In genomic region chr5:153775923-153776322, GRCh38 we compare ENCODE assay signal across 23 cellular contexts.
"Had no signal": no experiment of that assay in that cellular context is flagged by ENCODE, and none has a peak within 500 bp of the region (broad histone marks: within the 10 kb centered on the region; RNA-seq: fewer than 3 reads in every experiment).

No MANE protein-coding gene starts in this region.

- H3K4me1 Mint-ChIP-seq: activated CD4-positive, alpha-beta T cell treated with anti-CD3 and anti-CD28 coated beads for 36 hours; activated CD8-positive, alpha-beta memory T cell treated with anti-CD3 and anti-CD28 coated beads, Interleukin-2, amount 10 ng/mL, durations not matched to agents 7 days and 5 days; T-helper 17 cell had no signal

- H3K9me3 Mint-ChIP-seq: activated T-cell treated with anti-CD3 and anti-CD28 coated beads, Interleukin-2, amount 50 U/mL, for 4 hours; activated T-helper 2 cell treated with anti-CD3 and anti-CD28 coated beads, Interferon-gamma antibody, Interleukin-2, Interleukin-4, amounts not matched to agents 10 μg/mL and 5 μg/mL and 100 μg/mL, durations not matched to agents 14 hours and 24 hours and 36 hours had no signal

- H3K4me3 Mint-ChIP-seq: activated CD4-positive, alpha-beta T cell treated with anti-CD3 and anti-CD28 coated beads for 36 hours; activated CD8-positive, alpha-beta memory T cell treated with anti-CD3 and anti-CD28 coated beads, Interleukin-2, amount 10 ng/mL, durations not matched to agents 7 days and 5 days; activated CD8-positive, alpha-beta T cell treated with anti-CD3 and anti-CD28 coated beads, Interleukin-2, amount 10 ng/mL, durations not matched to agents 7 days and 5 days; activated T-cell treated with anti-CD3 and anti-CD28 coated beads, Interleukin-2, amount 50 U/mL, for 4 hours; T-helper 17 cell had no signal

- H3K4me3 ChIP-seq: coronary artery, PC-9 had no signal

- H3K9ac ChIP-seq: KMS-11 had no signal

- H3K27ac Mint-ChIP-seq: activated CD4-positive, alpha-beta T cell treated with anti-CD3 and anti-CD28 coated beads for 36 hours; activated CD8-positive, alpha-beta memory T cell treated with anti-CD3 and anti-CD28 coated beads, Interleukin-2, amount 10 ng/mL, durations not matched to agents 7 days and 5 days; activated CD8-positive, alpha-beta T cell treated with anti-CD3 and anti-CD28 coated beads, Interleukin-2, amount 10 ng/mL, durations not matched to agents 7 days and 5 days; activated T-helper 2 cell treated with anti-CD3 and anti-CD28 coated beads, Interferon-gamma antibody, Interleukin-2, Interleukin-4, amounts not matched to agents 10 μg/mL and 5 μg/mL and 100 μg/mL, durations not matched to agents 14 hours and 24 hours and 36 hours; T-helper 17 cell had no signal

- H2AFZ ChIP-seq: PC-9 had no signal

- ATAC-seq: activated CD4-positive, alpha-beta T cell treated with anti-CD3 and anti-CD28 coated beads for 36 hours; activated CD8-positive, alpha-beta memory T cell treated with anti-CD3 and anti-CD28 coated beads, Interleukin-2, amount 10 ng/mL, durations not matched to agents 7 days and 5 days; activated CD8-positive, alpha-beta T cell treated with anti-CD3 and anti-CD28 coated beads, Interleukin-2, amount 10 ng/mL, durations not matched to agents 7 days and 5 days; activated T-cell treated with anti-CD3 and anti-CD28 coated beads, Interleukin-2, amount 50 U/mL, for 4 hours; T-helper 17 cell had no signal

- FAIRE-seq: bronchial epithelial cell had no signal

- H3K27me3 Mint-ChIP-seq: activated CD4-positive, alpha-beta T cell treated with anti-CD3 and anti-CD28 coated beads for 36 hours; activated CD8-positive, alpha-beta memory T cell treated with anti-CD3 and anti-CD28 coated beads, Interleukin-2, amount 10 ng/mL, durations not matched to agents 7 days and 5 days had no signal

- H3K36me3 Mint-ChIP-seq: activated CD8-positive, alpha-beta memory T cell treated with anti-CD3 and anti-CD28 coated beads, Interleukin-2, amount 10 ng/mL, durations not matched to agents 7 days and 5 days had no signal

- H3K27ac ChIP-seq: coronary artery, KMS-11, PC-9, VCaP had no signal

- H3K4me2 ChIP-seq: KMS-11, PC-9 had no signal

- DNase-seq: activated CD4-positive, alpha-beta T cell treated with anti-CD3 and anti-CD28 coated beads for 36 hours; activated CD8-positive, alpha-beta memory T cell treated with anti-CD3 and anti-CD28 coated beads, Interleukin-2, amount 10 ng/mL, durations not matched to agents 7 days and 5 days; activated CD8-positive, alpha-beta T cell treated with anti-CD3 and anti-CD28 coated beads, Interleukin-2, amount 10 ng/mL, durations not matched to agents 7 days and 5 days; activated gamma-delta T cell treated with Interleukin-2 at 50 U/mL for 16 hours; activated naive CD4-positive, alpha-beta T cell treated with anti-CD3 and anti-CD28 coated beads, Interleukin-2, amount 50 U/mL, for 16 hours; activated T-cell treated with anti-CD3 and anti-CD28 coated beads, Interleukin-2, amount 50 U/mL, for 4 hours; aorta; central memory CD4-positive, alpha-beta T cell; NCI-H1105 treated with DMSO at 0.1 percent for 48 hours; NCI-H1436 treated with DMSO at 0.1 percent for 48 hours; NCI-H187; NCI-H2081; NCI-H446; NCI-H524; PC-9; SHP77 treated with DMSO at 0.1 percent for 48 hours; T-helper 17 cell; T-helper 9 cell had no signal
